14 cellular contexts compared by ENCODE assay signal in genomic region chr1:96804649-96805048, GRCh38.
"Had no signal": no experiment of that assay in that cellular context is flagged by ENCODE, and none has a peak within 500 bp of the region (broad histone marks: within the 10 kb centered on the region; RNA-seq: fewer than 3 reads in every experiment).

No MANE protein-coding gene starts in this region.

- H3K4me3 Mint-ChIP-seq: activated CD4-positive, alpha-beta T cell treated with anti-CD3 and anti-CD28 coated beads, Interleukin-2, amount 10 ng/mL, durations not matched to agents 7 days and 5 days; activated naive CD8-positive, alpha-beta T cell treated with anti-CD3 and anti-CD28 coated beads, Interleukin-2, amount 10 ng/mL, durations not matched to agents 7 days and 5 days; activated T-helper 1 cell treated with anti-CD3 and anti-CD28 coated beads, Interleukin-12 subunit alpha, Interleukin-12 subunit beta, Interleukin-2, Interleukin-4 antibody, amounts not matched to agents 30 ng/mL and 10 ng/mL and 1 ng/mL, durations not matched to agents 14 hours and 24 hours and 36 hours; brain; natural killer cell; stimulated activated naive B cell treated with anti-CD40 and anti-IgM and Interleukin-4, amounts not matched to agents 10 μg/mL and 1 μg/mL and 100 μg/mL, for 72 hours had no signal

- DNase-seq: activated CD4-positive, alpha-beta T cell treated with anti-CD3 and anti-CD28 coated beads, Interleukin-2, amount 10 ng/mL, durations not matched to agents 7 days and 5 days; activated CD4-positive, CD25-positive, alpha-beta regulatory T cell; activated naive CD8-positive, alpha-beta T cell treated with anti-CD3 and anti-CD28 coated beads, Interleukin-2, amount 10 ng/mL, durations not matched to agents 7 days and 5 days; central memory CD4-positive, alpha-beta T cell; cortex of kidney; effector CD8-positive, alpha-beta T cell; foreskin melanocyte; mammary epithelial cell; natural killer cell; stimulated activated CD4-positive, alpha-beta T cell treated with anti-CD3 and anti-CD28 coated beads, Interleukin-2, amount 100 ng/mL, for 48 hours; stimulated activated naive B cell treated with anti-CD40 and anti-IgM and Interleukin-4, amounts not matched to agents 10 μg/mL and 1 μg/mL and 100 μg/mL, for 72 hours; tibial artery had no signal

- H3K4me3 ChIP-seq: tibial artery had no signal

- H3K27ac ChIP-seq: tibial artery had no signal

- H3K27me3 Mint-ChIP-seq: activated CD4-positive, alpha-beta T cell treated with anti-CD3 and anti-CD28 coated beads, Interleukin-2, amount 10 ng/mL, durations not matched to agents 7 days and 5 days; activated naive CD8-positive, alpha-beta T cell treated with anti-CD3 and anti-CD28 coated beads, Interleukin-2, amount 10 ng/mL, durations not matched to agents 7 days and 5 days; brain; stimulated activated naive B cell treated with anti-CD40 and anti-IgM and Interleukin-4, amounts not matched to agents 10 μg/mL and 1 μg/mL and 100 μg/mL, for 72 hours had no signal

- H3K27ac Mint-ChIP-seq: activated CD4-positive, alpha-beta T cell treated with anti-CD3 and anti-CD28 coated beads, Interleukin-2, amount 10 ng/mL, durations not matched to agents 7 days and 5 days; activated naive CD8-positive, alpha-beta T cell treated with anti-CD3 and anti-CD28 coated beads, Interleukin-2, amount 10 ng/mL, durations not matched to agents 7 days and 5 days; activated T-helper 1 cell treated with anti-CD3 and anti-CD28 coated beads, Interleukin-12 subunit alpha, Interleukin-12 subunit beta, Interleukin-2, Interleukin-4 antibody, amounts not matched to agents 30 ng/mL and 10 ng/mL and 1 ng/mL, durations not matched to agents 14 hours and 24 hours and 36 hours; natural killer cell; stimulated activated naive B cell treated with anti-CD40 and anti-IgM and Interleukin-4, amounts not matched to agents 10 μg/mL and 1 μg/mL and 100 μg/mL, for 72 hours had no signal

- ATAC-seq: natural killer cell; stimulated activated naive B cell treated with anti-CD40 and anti-IgM and Interleukin-4, amounts not matched to agents 10 μg/mL and 1 μg/mL and 100 μg/mL, for 72 hours had no signal

- H3K9me3 ChIP-seq: tibial artery had no signal

- H3K36me3 Mint-ChIP-seq: natural killer cell had no signal

- H3K9me3 Mint-ChIP-seq: activated CD4-positive, alpha-beta T cell treated with anti-CD3 and anti-CD28 coated beads, Interleukin-2, amount 10 ng/mL, durations not matched to agents 7 days and 5 days; activated naive CD8-positive, alpha-beta T cell treated with anti-CD3 and anti-CD28 coated beads, Interleukin-2, amount 10 ng/mL, durations not matched to agents 7 days and 5 days; activated T-helper 1 cell treated with anti-CD3 and anti-CD28 coated beads, Interleukin-12 subunit alpha, Interleukin-12 subunit beta, Interleukin-2, Interleukin-4 antibody, amounts not matched to agents 30 ng/mL and 10 ng/mL and 1 ng/mL, durations not matched to agents 14 hours and 24 hours and 36 hours; brain; natural killer cell; stimulated activated naive B cell treated with anti-CD40 and anti-IgM and Interleukin-4, amounts not matched to agents 10 μg/mL and 1 μg/mL and 100 μg/mL, for 72 hours had no signal
